Comparison of ENCODE assay signal across 19 cellular contexts in the genomic region with DNA sequence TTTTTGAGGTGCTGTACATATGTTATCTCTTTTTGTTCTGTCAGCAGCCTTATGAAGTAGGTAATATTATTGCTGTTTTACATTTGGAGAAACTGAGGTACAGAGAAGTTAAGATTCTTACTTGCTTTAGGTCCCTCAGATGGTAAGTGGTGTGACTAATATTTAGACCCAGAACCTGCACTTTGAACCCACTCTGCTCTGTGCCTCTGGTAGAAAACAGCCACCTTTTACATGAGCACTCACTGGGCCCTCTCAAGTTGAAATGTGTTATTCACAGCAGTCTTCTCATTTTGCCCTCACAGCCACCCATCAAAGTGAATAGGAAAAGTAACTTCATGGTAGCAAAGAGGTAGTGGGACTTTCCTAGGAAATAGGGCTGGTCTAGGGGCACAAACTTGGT.
"Had no signal": no experiment of that assay in that cellular context is flagged by ENCODE, and none has a peak within 500 bp of the region (broad histone marks: within the 10 kb centered on the region; RNA-seq: fewer than 3 reads in every experiment).

No MANE protein-coding gene starts in this region.

- DNase-seq: activated CD4-positive, alpha-beta T cell treated with anti-CD3 and anti-CD28 coated beads for 4 hours; activated effector memory CD4-positive, alpha-beta T cell treated with anti-CD3 and anti-CD28 coated beads, Interleukin-2, amount 50 U/mL, for 16 hours; cerebellar nuclear complex; effector memory CD8-positive, alpha-beta T cell; head of caudate nucleus; left cardiac atrium; lower lobe of right lung; posterior cingulate gyrus; stimulated activated CD4-positive, alpha-beta T cell treated with anti-CD3 and anti-CD28 coated beads, Interleukin-4, amount 100 ng/mL, for 4 hours; stimulated activated CD8-positive, alpha-beta memory T cell treated with anti-CD3 and anti-CD28 coated beads, Interleukin-4, amount 100 ng/mL, for 48 hours; upper lobe of right lung; WERI-Rb-1 had no signal

- H3K9me3 Mint-ChIP-seq: effector memory CD8-positive, alpha-beta T cell; mesothelial cell of epicardium had no signal

- H3K4me2 ChIP-seq: smooth muscle cell had no signal

- H3K27ac Mint-ChIP-seq: mesothelial cell of epicardium had no signal

- H3K4me3 ChIP-seq: ascending aorta, breast epithelium, lower lobe of right lung, smooth muscle cell, thoracic aorta, upper lobe of right lung had no signal

- ATAC-seq: effector memory CD8-positive, alpha-beta T cell; left cardiac atrium; lower lobe of right lung; upper lobe of right lung had no signal

- H3K27me3 ChIP-seq: ascending aorta, breast epithelium, upper lobe of right lung had no signal

- H3K4me3 Mint-ChIP-seq: effector memory CD8-positive, alpha-beta T cell; mesothelial cell of epicardium had no signal

- H3K27me3 Mint-ChIP-seq: effector memory CD8-positive, alpha-beta T cell had no signal

- FAIRE-seq: frontal cortex had no signal

- H3K9me3 ChIP-seq: ascending aorta, breast epithelium, lower lobe of right lung, thoracic aorta, upper lobe of right lung had no signal

- H3K27ac ChIP-seq: ascending aorta, breast epithelium, epithelial cell of prostate, lower lobe of right lung, thoracic aorta, upper lobe of right lung, WERI-Rb-1 had no signal
